Comparison of ENCODE assay signal across 21 cellular contexts in the genomic region with DNA sequence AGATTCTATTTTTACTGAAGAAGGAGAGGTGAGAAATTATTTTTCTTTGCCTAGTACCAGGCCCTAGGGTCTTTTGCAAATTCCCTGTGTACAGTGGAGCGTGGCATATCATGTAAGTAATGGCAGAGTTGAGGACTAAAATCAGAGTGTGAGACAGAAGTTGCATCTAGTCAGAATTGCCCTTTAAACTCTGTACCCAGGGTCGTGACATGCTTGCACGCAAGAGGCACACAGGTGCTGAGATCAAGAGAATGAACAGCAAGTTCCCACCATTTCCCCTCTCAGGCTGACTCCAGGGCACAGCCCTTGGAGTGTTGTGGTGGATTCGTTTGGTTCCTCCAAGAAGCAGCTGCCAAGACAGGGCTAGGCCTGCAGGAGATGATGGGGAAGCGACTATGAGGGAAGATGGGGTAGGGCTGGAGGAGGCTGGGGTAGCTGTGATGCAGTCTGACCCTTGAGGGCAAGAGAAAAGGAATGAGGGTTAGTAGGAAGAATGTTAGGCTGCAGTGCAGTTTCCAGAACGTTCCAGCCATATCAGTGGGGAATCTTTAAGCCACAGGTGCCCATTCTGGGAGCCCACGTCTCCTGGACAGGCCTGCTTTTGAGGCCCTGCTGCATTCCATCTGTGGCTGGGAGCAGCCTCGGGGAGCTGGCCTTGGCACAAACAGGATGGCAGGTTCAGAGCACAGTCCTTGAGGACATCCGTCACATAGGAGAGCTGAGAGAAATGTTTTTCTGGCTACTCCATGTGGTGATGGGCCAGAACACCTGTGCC. TPM values are rescaled to one million over a fixed set of nuclear protein-coding genes. Genes with fewer than 3 reads are reported as not detected.
DNase-seq lines count a peak whose midpoint lies in the region; ATAC-seq and TF ChIP-seq lines count a peak whose summit lies in the region.
"Had no signal": no experiment of that assay in that cellular context is flagged by ENCODE, and none has a peak within 500 bp of the region (broad histone marks: within the 10 kb centered on the region; RNA-seq: fewer than 3 reads in every experiment).

No MANE protein-coding gene starts in this region.

- ATAC-seq in activated CD8-positive, alpha-beta memory T cell treated with anti-CD3 and anti-CD28 coated beads, Interleukin-2, amount 10 ng/mL, durations not matched to agents 7 days and 5 days = no peak
- ATAC-seq in GM19467 (IDR thresholded peaks at IDR 0.05; ENCODE audit: unreplicated experiment) = no peak

- H3K4me1 Mint-ChIP-seq in activated CD8-positive, alpha-beta memory T cell treated with anti-CD3 and anti-CD28 coated beads, Interleukin-2, amount 10 ng/mL, durations not matched to agents 7 days and 5 days = peaks cover 36% of the 10 kb centered on the region
- peaks cover 15 to 21% (median 18%) of the 10 kb centered on the region in 3 donors for H3K4me1 Mint-ChIP-seq in IgD-negative memory B cell

- intact Hi-C loops in colonic mucosa (cut with DNase I) (no loop called here), posterior vena cava (cut with DNase I) (loop anchor here in 1 of 2 donors (10.0 kb wide), 1 partner anchor 93 kb away; no protein-coding TSS in a partner anchor)

- H3K27me3 ChIP-seq in colonic mucosa (no peaks in the 10 kb centered on the region), osteoblast (ENCODE audit: insufficient read depth, low read length) (no peaks in the 10 kb centered on the region)
- H3K27me3 ChIP-seq: BLaER1, dorsolateral prefrontal cortex, right atrium auricular region, testis had no signal

- DNase-seq in activated CD8-positive, alpha-beta memory T cell treated with anti-CD3 and anti-CD28 coated beads, Interleukin-2, amount 10 ng/mL, durations not matched to agents 7 days and 5 days = peak; percentile 3
- no peak for DNase-seq in activated CD8-positive, alpha-beta memory T cell treated with anti-CD3 and anti-CD28 coated beads, Interleukin-2, amount 50 U/mL, for 48 hours
- DNase-seq in colonic mucosa (peak; percentile 10), posterior vena cava (ENCODE audit: low spot score) (peak; percentile 51), NCI-H345 treated with DMSO at 0.1 percent for 48 hours (lab: John Stamatoyannopoulos, UW; ENCODE audit: unreplicated experiment) (no peak), osteoblast (ENCODE audit: insufficient read length, low spot score, missing footprints) (no peak)
- DNase-seq: activated CD4-positive, alpha-beta T cell treated with anti-CD3 and anti-CD28 coated beads, Interleukin-2, amount 10 ng/mL, durations not matched to agents 7 days and 5 days; foreskin melanocyte; HFFc6; hypothalamus; Right ventricle myocardium superior; stimulated activated CD4-positive, alpha-beta T cell treated with anti-CD3 and anti-CD28 coated beads, Interleukin-15, amount 100 ng/mL, for 24 hours had no signal

- peaks cover 34% of the 10 kb centered on the region for H3K79me2 ChIP-seq in osteoblast (ENCODE audit: insufficient read depth, low read length)

- no peak overlapping the region for H3K4me3 ChIP-seq in colonic mucosa
- no peak overlapping the region for H3K4me3 ChIP-seq in osteoblast (ENCODE audit: insufficient read depth, low read length)
- H3K4me3 ChIP-seq: BLaER1, dorsolateral prefrontal cortex, lung, right atrium auricular region, testis had no signal

- CTCF ChIA-PET in activated CD8-positive, alpha-beta memory T cell treated with anti-CD3 and anti-CD28 coated beads, Interleukin-2, amount 10 ng/mL, durations not matched to agents 7 days and 5 days (lab: Charles Lee) = interaction anchor here (0.6 kb wide), 1 partner anchor 16 kb away, joined by 3 read pairs; no protein-coding TSS in a partner anchor

- H3K4me2 ChIP-seq in osteoblast (ENCODE audit: insufficient read depth, low read length) = no peak overlapping the region
- H3K4me2 ChIP-seq: BLaER1 had no signal

- peaks cover 54% of the 10 kb centered on the region for H3K36me3 Mint-ChIP-seq in activated CD8-positive, alpha-beta memory T cell treated with anti-CD3 and anti-CD28 coated beads, Interleukin-2, amount 10 ng/mL, durations not matched to agents 7 days and 5 days
- peaks cover 4% of the 10 kb centered on the region for H3K36me3 Mint-ChIP-seq in IgD-negative memory B cell

- peaks cover 16% of the 10 kb centered on the region for H4K20me1 ChIP-seq in osteoblast (ENCODE audit: insufficient read depth, low read length)

- TF ChIP-seq CTCF in colonic mucosa (IDR thresholded peaks at IDR 0.05) = no peak
- TF ChIP-seq CTCF in osteoblast (IDR thresholded peaks at IDR 0.05; ENCODE audit: extremely low read depth, low read depth, low read length) = no peak

- H3K27me3 Mint-ChIP-seq in activated CD8-positive, alpha-beta memory T cell treated with anti-CD3 and anti-CD28 coated beads, Interleukin-2, amount 10 ng/mL, durations not matched to agents 7 days and 5 days = no peaks in the 10 kb centered on the region
- no peaks in the 10 kb centered on the region for H3K27me3 Mint-ChIP-seq in IgD-negative memory B cell
- H3K27me3 Mint-ChIP-seq: activated CD4-positive, alpha-beta T cell treated with anti-CD3 and anti-CD28 coated beads, Interleukin-2, amount 10 ng/mL, durations not matched to agents 7 days and 5 days had no signal

- no peak overlapping the region for H2AFZ ChIP-seq in osteoblast (ENCODE audit: low read length)

- no peak overlapping the region for H3K4me3 Mint-ChIP-seq in activated CD8-positive, alpha-beta memory T cell treated with anti-CD3 and anti-CD28 coated beads, Interleukin-2, amount 10 ng/mL, durations not matched to agents 7 days and 5 days
- no peak overlapping the region for H3K4me3 Mint-ChIP-seq in IgD-negative memory B cell
- H3K4me3 Mint-ChIP-seq: activated CD4-positive, alpha-beta T cell treated with anti-CD3 and anti-CD28 coated beads, Interleukin-2, amount 10 ng/mL, durations not matched to agents 7 days and 5 days; HFFc6 had no signal

- no peak overlapping the region for H3K27ac Mint-ChIP-seq in activated CD8-positive, alpha-beta memory T cell treated with anti-CD3 and anti-CD28 coated beads, Interleukin-2, amount 10 ng/mL, durations not matched to agents 7 days and 5 days
- peak overlapping the region; percentile 35 to 47 (median 42) for H3K27ac Mint-ChIP-seq in IgD-negative memory B cell
- H3K27ac Mint-ChIP-seq: activated CD4-positive, alpha-beta T cell treated with anti-CD3 and anti-CD28 coated beads, Interleukin-2, amount 10 ng/mL, durations not matched to agents 7 days and 5 days; HFFc6 had no signal

- H3K9ac ChIP-seq in colonic mucosa (ENCODE audit: low read depth in 2 of 2, low read length in 2 of 2) = no peak overlapping the region
- H3K9ac ChIP-seq: BLaER1 had no signal

- H3K9me3 ChIP-seq in colonic mucosa = no peaks in the 10 kb centered on the region
- H3K9me3 ChIP-seq in osteoblast (ENCODE audit: low read depth, low read length) = no peaks in the 10 kb centered on the region
- H3K9me3 ChIP-seq: BLaER1, right atrium auricular region, testis had no signal

- no peak overlapping the region for H3K27ac ChIP-seq in colonic mucosa
- H3K27ac ChIP-seq in osteoblast (ENCODE audit: low read depth, low read length) = no peak overlapping the region
- H3K27ac ChIP-seq: BLaER1, right atrium auricular region, testis had no signal

- no peaks in the 10 kb centered on the region for H3K4me1 ChIP-seq in colonic mucosa
- no peaks in the 10 kb centered on the region for H3K4me1 ChIP-seq in osteoblast (ENCODE audit: insufficient read depth, low read length)
- H3K4me1 ChIP-seq: testis had no signal

- H3K9me3 Mint-ChIP-seq in activated CD8-positive, alpha-beta memory T cell treated with anti-CD3 and anti-CD28 coated beads, Interleukin-2, amount 10 ng/mL, durations not matched to agents 7 days and 5 days (ENCODE audit: low read depth) = no peaks in the 10 kb centered on the region
- no peaks in the 10 kb centered on the region for H3K9me3 Mint-ChIP-seq in IgD-negative memory B cell
- H3K9me3 Mint-ChIP-seq: activated CD4-positive, alpha-beta T cell treated with anti-CD3 and anti-CD28 coated beads, Interleukin-2, amount 10 ng/mL, durations not matched to agents 7 days and 5 days; HFFc6 had no signal

- H3K36me3 ChIP-seq in colonic mucosa (peaks cover 15% of the 10 kb centered on the region), osteoblast (ENCODE audit: insufficient read depth, low read length) (peaks cover 62% of the 10 kb centered on the region)

RNA-seq across cellular contexts. Expression of a gene that starts 6.9 kb away (rescaled TPM):
- 10 to 100 TPM; 71.2 to 86.2 TPM for total RNA-seq in activated CD8-positive, alpha-beta memory T cell treated with anti-CD3 and anti-CD28 coated beads, Interleukin-2, amount 10 ng/mL, durations not matched to agents 7 days and 5 days
- polyA plus RNA-seq in IgD-negative memory B cell = 79.6 TPM
- 10 to 100 TPM; 47.1 to 64.4 TPM for total RNA-seq in colonic mucosa
- 10 to 100 TPM; 25.9 to 28.2 TPM for total RNA-seq in posterior vena cava
- 41.3 and 46.7 TPM in 2 replicates for total RNA-seq in osteoblast

RNA-seq across cellular contexts. Expression of a gene that starts 19.1 kb away (rescaled TPM):
- total RNA-seq in activated CD8-positive, alpha-beta memory T cell treated with anti-CD3 and anti-CD28 coated beads, Interleukin-2, amount 10 ng/mL, durations not matched to agents 7 days and 5 days = 10 to 100 TPM; 39.6 to 48.0 TPM
- polyA plus RNA-seq in IgD-negative memory B cell = 34.7 TPM
- 100 to 1,000 TPM; 274 to 303 TPM for total RNA-seq in colonic mucosa
- total RNA-seq in posterior vena cava = 100 to 1,000 TPM; 107 to 164 TPM
- 223 and 264 TPM in 2 replicates for total RNA-seq in osteoblast

RNA-seq across cellular contexts. Expression of a gene that starts 31.3 kb away (rescaled TPM):
- total RNA-seq in activated CD8-positive, alpha-beta memory T cell treated with anti-CD3 and anti-CD28 coated beads, Interleukin-2, amount 10 ng/mL, durations not matched to agents 7 days and 5 days = not detected
- 7.8 TPM for polyA plus RNA-seq in IgD-negative memory B cell
- total RNA-seq in colonic mucosa (not detected), posterior vena cava (under 1 TPM; 0.43 to 0.74 TPM), osteoblast (not detected in 2 replicates)
- total RNA-seq: A673; activated CD4-positive, alpha-beta T cell treated with anti-CD3 and anti-CD28 coated beads, Interleukin-2, amount 10 ng/mL, durations not matched to agents 7 days and 5 days; HFFc6; osteocyte had no signal

RNA-seq across cellular contexts. Expression of a gene that starts 44.2 kb away (rescaled TPM):
- 10 to 100 TPM; 78.3 to 80.8 TPM for total RNA-seq in activated CD8-positive, alpha-beta memory T cell treated with anti-CD3 and anti-CD28 coated beads, Interleukin-2, amount 10 ng/mL, durations not matched to agents 7 days and 5 days
- 103 TPM for polyA plus RNA-seq in IgD-negative memory B cell
- total RNA-seq in colonic mucosa = 10 to 100 TPM; 75.0 to 94.1 TPM
- 10 to 100 TPM; 58.3 to 74.7 TPM for total RNA-seq in posterior vena cava
- total RNA-seq in osteoblast = 19.5 and 23.0 TPM in 2 replicates

RNA-seq across cellular contexts. Expression of a gene that starts 54.6 kb away (rescaled TPM):
- 100 to 1,000 TPM in 1 of 2 experiments, 10 to 100 TPM in 1; 80.4 to 104 TPM for total RNA-seq in activated CD8-positive, alpha-beta memory T cell treated with anti-CD3 and anti-CD28 coated beads, Interleukin-2, amount 10 ng/mL, durations not matched to agents 7 days and 5 days
- polyA plus RNA-seq in IgD-negative memory B cell = 36.5 TPM
- total RNA-seq in colonic mucosa (100 to 1,000 TPM; 138 to 141 TPM), posterior vena cava (10 to 100 TPM; 24.1 to 34.1 TPM), osteoblast (68.4 and 72.2 TPM in 2 replicates)

Comparison
In these comparisons a context has a peak if more than half of its experiments do, and no peak if none do; other contexts are left out.
1. DNase-seq: peak in activated CD8-positive, alpha-beta memory T cell treated with anti-CD3 and anti-CD28 coated beads, Interleukin-2, amount 10 ng/mL, durations not matched to agents 7 days and 5 days (single experiment), colonic mucosa (single experiment) and posterior vena cava (single experiment); none in activated CD8-positive, alpha-beta memory T cell treated with anti-CD3 and anti-CD28 coated beads, Interleukin-2, amount 50 U/mL, for 48 hours (single experiment), NCI-H345 treated with DMSO at 0.1 percent for 48 hours (single experiment) and osteoblast (single experiment).